11 cellular contexts compared by ENCODE assay signal in the genomic region with DNA sequence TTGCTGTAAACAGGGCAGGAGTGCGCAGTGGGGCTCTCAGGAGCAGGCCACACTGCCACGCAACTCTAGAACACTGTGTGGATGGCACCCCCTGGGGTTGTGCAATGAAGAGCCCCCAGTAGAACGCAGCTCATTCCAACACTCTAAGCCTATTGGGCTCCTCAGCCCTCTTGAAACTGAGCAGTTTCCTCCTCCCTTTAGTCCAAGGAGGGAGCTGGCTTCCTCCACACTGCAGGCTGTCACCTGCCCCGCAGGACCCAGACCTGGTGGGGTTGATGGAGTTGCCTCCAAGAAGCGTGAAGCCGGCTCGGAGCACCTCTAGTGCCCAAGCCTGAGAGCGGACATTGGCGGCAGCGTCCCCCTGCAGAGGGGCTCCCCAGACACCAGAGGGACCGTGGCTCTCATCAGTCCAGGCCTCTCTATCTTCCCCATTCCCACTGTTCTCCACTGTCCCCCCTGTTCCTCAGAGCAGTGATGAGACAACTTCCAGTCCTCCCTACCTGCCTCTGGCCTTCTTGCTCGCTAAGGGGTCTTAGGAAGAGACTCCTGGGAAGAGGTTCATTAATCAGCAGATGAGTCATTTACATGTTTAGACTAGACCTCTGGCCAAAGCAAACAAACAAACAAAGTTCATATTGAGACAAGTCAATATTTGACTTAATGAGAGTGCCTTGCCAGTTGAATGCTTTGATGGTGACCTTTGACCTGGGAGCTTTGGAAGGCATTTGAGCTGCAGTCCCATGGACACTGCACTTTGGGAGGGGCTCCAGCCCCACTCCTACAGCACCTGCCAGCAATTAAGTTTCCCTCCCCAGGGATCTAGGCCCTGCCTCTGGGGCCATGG.
DNase-seq lines count a peak whose midpoint lies in the region; ATAC-seq lines count a peak whose summit lies in the region.
"Had no signal": no experiment of that assay in that cellular context is flagged by ENCODE, and none has a peak within 500 bp of the region (broad histone marks: within the 10 kb centered on the region; RNA-seq: fewer than 3 reads in every experiment).

No MANE protein-coding gene starts in this region.

- H2BK15ac ChIP-seq in mesendoderm (replicated peaks; ENCODE audit: low read depth) = no peak overlapping the region

- CTCF ChIA-PET in activated CD4-positive, alpha-beta T cell treated with anti-CD3 and anti-CD28 coated beads for 36 hours (lab: Charles Lee) = interaction anchor here (0.7 to 1.2 kb wide), 2 partner anchors 13 to 34 kb away, joined by 3 read pairs; no protein-coding TSS in a partner anchor

- no peak overlapping the region for H3K27ac Mint-ChIP-seq in activated CD4-positive, alpha-beta T cell treated with anti-CD3 and anti-CD28 coated beads for 36 hours
- H3K27ac Mint-ChIP-seq: activated naive CD8-positive, alpha-beta T cell had no signal

- no peaks in the 10 kb centered on the region for H3K4me1 Mint-ChIP-seq in activated CD4-positive, alpha-beta T cell treated with anti-CD3 and anti-CD28 coated beads for 36 hours

- POLR2A ChIA-PET in activated CD4-positive, alpha-beta T cell treated with anti-CD3 and anti-CD28 coated beads for 36 hours (lab: Charles Lee) = no interaction called here

- peaks cover 2% of the 10 kb centered on the region for H3K36me3 Mint-ChIP-seq in activated CD4-positive, alpha-beta T cell treated with anti-CD3 and anti-CD28 coated beads for 36 hours (ENCODE audit: low read depth)

- H4K20me1 ChIP-seq in BLaER1 = no peaks in the 10 kb centered on the region

- no peaks in the 10 kb centered on the region for H3K27me3 ChIP-seq in BLaER1
- no peaks in the 10 kb centered on the region for H3K27me3 ChIP-seq in mesendoderm (ENCODE audit: insufficient read depth, low read length, poor library complexity)
- H3K27me3 ChIP-seq: vagina had no signal

- H3K79me1 ChIP-seq in mesendoderm (ENCODE audit: low read length) = no peaks in the 10 kb centered on the region

- H3K23ac ChIP-seq in mesendoderm (ENCODE audit: low read length) = no peak overlapping the region

- H2AK5ac ChIP-seq in mesendoderm (ENCODE audit: low read length) = no peak overlapping the region

- WGBS in mesendoderm (ENCODE audit: extremely low coverage, insufficient coverage, low lambda C conversion rate) = no CpG with 5 or more reads among the region's 12 CpGs

- peak overlapping the region; percentile 76 for H3K4me2 ChIP-seq in BLaER1
- no peak overlapping the region for H3K4me2 ChIP-seq in mesendoderm (ENCODE audit: low read length)

- H3K4me3 ChIP-seq in BLaER1 (no peak overlapping the region), mesendoderm (ENCODE audit: low read length) (no peak overlapping the region)
- H3K4me3 ChIP-seq: skin epidermis, vagina had no signal

- no peak overlapping the region for H3K4me3 Mint-ChIP-seq in activated CD4-positive, alpha-beta T cell treated with anti-CD3 and anti-CD28 coated beads for 36 hours
- H3K4me3 Mint-ChIP-seq: activated naive CD8-positive, alpha-beta T cell had no signal

- intact Hi-C loops in activated CD4-positive, alpha-beta T cell treated with anti-CD3 and anti-CD28 coated beads for 36 hours (cut with DNase I, micrococcal nuclease) = no loop called here

- peak overlapping the region; percentile 18 for H3K18ac ChIP-seq in mesendoderm (ENCODE audit: low read length)

- H3K27ac ChIP-seq in BLaER1 = peak overlapping the region; percentile 53; the same call in 1 of the 2 replicates
- H3K27ac ChIP-seq in mesendoderm (ENCODE audit: low read depth, low read length) = no peak overlapping the region
- H3K27ac ChIP-seq: vagina had no signal

- peaks cover 61% of the 10 kb centered on the region for H3K4me1 ChIP-seq in BLaER1
- H3K4me1 ChIP-seq in mesendoderm (ENCODE audit: control insufficient read depth, low read depth, low read length) = peaks cover 9% of the 10 kb centered on the region

- H3K56ac ChIP-seq in mesendoderm (ENCODE audit: low read length) = peak overlapping the region; percentile 78

- no peak overlapping the region for H4K8ac ChIP-seq in mesendoderm (ENCODE audit: low read depth, low read length)

- no peak overlapping the region for H3K4ac ChIP-seq in mesendoderm (ENCODE audit: low read depth, low read length)

- H3K79me2 ChIP-seq in mesendoderm (ENCODE audit: control insufficient read depth, insufficient read depth, low read length) = no peaks in the 10 kb centered on the region

- no peak overlapping the region for H4K5ac ChIP-seq in mesendoderm (ENCODE audit: low read length)

- peaks cover 4% of the 10 kb centered on the region for H3K27me3 Mint-ChIP-seq in activated CD4-positive, alpha-beta T cell treated with anti-CD3 and anti-CD28 coated beads for 36 hours

- no peak for ATAC-seq in activated CD4-positive, alpha-beta T cell treated with anti-CD3 and anti-CD28 coated beads for 36 hours
- no peak for ATAC-seq in HG02763 (IDR thresholded peaks at IDR 0.05; ENCODE audit: unreplicated experiment)

- H3K9ac ChIP-seq in BLaER1 (no peak overlapping the region), mesendoderm (ENCODE audit: low read length) (peak overlapping the region; percentile 39)

- H2BK120ac ChIP-seq in mesendoderm (ENCODE audit: low read depth, low read length) = no peak overlapping the region

- H3K9me3 Mint-ChIP-seq in activated CD4-positive, alpha-beta T cell treated with anti-CD3 and anti-CD28 coated beads for 36 hours (ENCODE audit: low read depth) = peaks cover 8% of the 10 kb centered on the region

- peak; percentile 45 for DNase-seq in HT-29 (ENCODE audit: low spot score)
- peak; percentile 31 for DNase-seq in UCSD-AML1 (lab: John Stamatoyannopoulos, UW; ENCODE audit: unreplicated experiment)
- DNase-seq in mesendoderm = peak; percentile 49
- DNase-seq in NCI-H146 treated with DMSO at 0.1 percent for 48 hours (lab: John Stamatoyannopoulos, UW; ENCODE audit: unreplicated experiment) = no peak
- no peak for DNase-seq in activated CD4-positive, alpha-beta T cell treated with anti-CD3 and anti-CD28 coated beads for 36 hours
- no peak for DNase-seq in stimulated activated CD4-positive, alpha-beta T cell treated with anti-CD3 and anti-CD28 coated beads, Interleukin-1b, Interleukin-23, amount 100 ng/mL, for 48 hours

- H3K36me3 ChIP-seq in BLaER1 (peaks cover 3% of the 10 kb centered on the region; the same call in 1 of the 2 replicates), mesendoderm (ENCODE audit: control insufficient read depth, insufficient read depth, low read length) (no peaks in the 10 kb centered on the region)
- H3K36me3 ChIP-seq: vagina had no signal

- H3K9me3 ChIP-seq in BLaER1 = peaks cover 7% of the 10 kb centered on the region
- H3K9me3 ChIP-seq: vagina had no signal

- H2BK5ac ChIP-seq in mesendoderm (ENCODE audit: low read length) = peak overlapping the region; percentile 49

Comparison
In these comparisons a context has a peak if more than half of its experiments do, and no peak if none do; other contexts are left out.
1. DNase-seq: peak in HT-29 (single experiment), UCSD-AML1 (single experiment) and mesendoderm (single experiment); none in NCI-H146 treated with DMSO at 0.1 percent for 48 hours (single experiment), activated CD4-positive, alpha-beta T cell treated with anti-CD3 and anti-CD28 coated beads for 36 hours (single experiment) and stimulated activated CD4-positive, alpha-beta T cell treated with anti-CD3 and anti-CD28 coated beads, Interleukin-1b, Interleukin-23, amount 100 ng/mL, for 48 hours (single experiment).